13 cellular contexts compared by ENCODE assay signal in the genomic region with DNA sequence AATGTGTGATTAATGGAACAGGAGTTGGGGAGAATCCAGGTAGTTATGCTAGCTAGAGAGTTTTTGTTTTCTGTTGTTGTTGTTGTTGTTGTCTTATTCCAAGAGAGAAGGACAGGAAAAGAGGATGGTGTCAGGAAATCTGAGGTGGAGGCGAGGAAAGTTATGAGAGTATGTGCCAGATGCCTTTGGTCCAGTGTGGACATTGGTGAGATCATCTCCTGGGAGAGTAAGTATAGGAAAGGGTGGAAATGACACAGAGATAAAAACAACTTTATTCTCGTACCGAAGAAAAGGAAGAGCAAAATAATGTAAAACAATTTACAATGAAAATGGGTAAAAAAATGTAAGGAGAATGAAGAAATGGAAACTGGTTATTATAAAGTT.
DNase-seq lines count a peak whose midpoint lies in the region; FAIRE-seq and TF ChIP-seq lines count a peak whose summit lies in the region.
"Had no signal": no experiment of that assay in that cellular context is flagged by ENCODE, and none has a peak within 500 bp of the region (broad histone marks: within the 10 kb centered on the region; RNA-seq: fewer than 3 reads in every experiment).

No MANE protein-coding gene starts in this region.

- TF ChIP-seq CTCF in astrocyte (IDR thresholded peaks at IDR 0.05; ENCODE audit: insufficient read depth, low read depth, low read length): no peak
- no peak for TF ChIP-seq CTCF in foreskin fibroblast (IDR thresholded peaks at IDR 0.05; ENCODE audit: low read depth, low read length)
- TF ChIP-seq CTCF in smooth muscle cell (IDR thresholded peaks at IDR 0.05; ENCODE audit: borderline replicate concordance, insufficient read depth, poor library complexity, severe bottlenecking): no peak

- H3K27me3 ChIP-seq in astrocyte (ENCODE audit: insufficient read depth, low read length) (no peaks in the 10 kb centered on the region), smooth muscle cell (ENCODE audit: low read depth) (no peaks in the 10 kb centered on the region)

- H3K9ac ChIP-seq in astrocyte (ENCODE audit: low read length) (peak overlapping the region; percentile 83), smooth muscle cell (ENCODE audit: low read depth) (peak overlapping the region; percentile 77)

- H3K27ac Mint-ChIP-seq in astrocyte (ENCODE audit: unreplicated experiment): peak overlapping the region; percentile 95

- peak overlapping the region; percentile 4 for H2AFZ ChIP-seq in astrocyte (ENCODE audit: low read depth, low read length)
- no peak overlapping the region for H2AFZ ChIP-seq in smooth muscle cell (ENCODE audit: low read depth)

- H3K4me2 ChIP-seq in astrocyte (ENCODE audit: low read length) (peak overlapping the region; percentile 83), smooth muscle cell (peak overlapping the region; percentile 58)

- H3K27ac ChIP-seq in astrocyte (ENCODE audit: low read depth, low read length) (peak overlapping the region; percentile 98), smooth muscle cell (ENCODE audit: low read depth) (peak overlapping the region; percentile 93)
- H3K27ac ChIP-seq: lower lobe of right lung, thoracic aorta had no signal

- no peaks in the 10 kb centered on the region for H4K20me1 ChIP-seq in astrocyte (ENCODE audit: insufficient read depth, low read length)
- no peaks in the 10 kb centered on the region for H4K20me1 ChIP-seq in smooth muscle cell (ENCODE audit: low read depth)

- H3K4me3 ChIP-seq in astrocyte (ENCODE audit: insufficient read depth, low read depth, low read length) (peak overlapping the region; percentile 34), foreskin fibroblast (ENCODE audit: low read depth in 1 of 2, low read length in 2 of 2) (no peak overlapping the region), smooth muscle cell (no peak overlapping the region)
- H3K4me3 ChIP-seq: lower lobe of right lung, thoracic aorta had no signal

- peaks cover 46% of the 10 kb centered on the region for H3K4me1 ChIP-seq in astrocyte (ENCODE audit: insufficient read depth, low read length)
- peaks cover 21% of the 10 kb centered on the region for H3K4me1 ChIP-seq in smooth muscle cell (ENCODE audit: low read depth)
- H3K4me1 ChIP-seq: lower lobe of right lung had no signal

- no peaks in the 10 kb centered on the region for H3K9me3 Mint-ChIP-seq in astrocyte (ENCODE audit: unreplicated experiment)

- H3K79me2 ChIP-seq in astrocyte (ENCODE audit: insufficient read depth, low read length) (no peaks in the 10 kb centered on the region), smooth muscle cell (ENCODE audit: low read depth) (no peaks in the 10 kb centered on the region)

- 17% methylated on average over 3 of the region's 3 CpGs for WGBS in smooth muscle cell (ENCODE audit: low lambda C conversion rate)

- no peak overlapping the region for H3K4me3 Mint-ChIP-seq in astrocyte (ENCODE audit: unreplicated experiment)

- peaks cover 21% of the 10 kb centered on the region for H3F3A ChIP-seq in smooth muscle cell (ENCODE audit: low read depth)

- no peaks in the 10 kb centered on the region for H3K27me3 Mint-ChIP-seq in astrocyte (ENCODE audit: low read depth, unreplicated experiment)

- FAIRE-seq in astrocyte (lab: Jason Lieb, UNC): peak; percentile 81

- H3K36me3 ChIP-seq in astrocyte (ENCODE audit: insufficient read depth, low read length): no peaks in the 10 kb centered on the region
- no peaks in the 10 kb centered on the region for H3K36me3 ChIP-seq in smooth muscle cell (ENCODE audit: low read depth)
- H3K36me3 ChIP-seq: lower lobe of right lung, thoracic aorta had no signal

- H3K36me3 Mint-ChIP-seq in astrocyte (ENCODE audit: low read depth, unreplicated experiment): no peaks in the 10 kb centered on the region

- H3K9me3 ChIP-seq in astrocyte (ENCODE audit: insufficient read depth, low read depth, low read length): no peaks in the 10 kb centered on the region
- H3K9me3 ChIP-seq in smooth muscle cell (replicated peaks; ENCODE audit: low read depth): no peaks in the 10 kb centered on the region
- H3K9me3 ChIP-seq: lower lobe of right lung, thoracic aorta had no signal

- peak; percentile 79 for DNase-seq in HCEC 1CT
- DNase-seq in astrocyte (ENCODE audit: low read depth): peak; percentile 74
- peak; percentile 68 to 78 for DNase-seq in foreskin fibroblast
- DNase-seq in smooth muscle cell (lab: John Stamatoyannopoulos, UW; ENCODE audit: unreplicated experiment): no peak
- no peak for DNase-seq in NOMO-1 treated with DMSO at 0.1 percent for 48 hours (lab: John Stamatoyannopoulos, UW; ENCODE audit: unreplicated experiment)
- no peak for DNase-seq in NCI-H2081 treated with DMSO at 0.1 percent for 48 hours (lab: John Stamatoyannopoulos, UW)
- DNase-seq in amygdala (lab: John Stamatoyannopoulos, UW): no peak
- DNase-seq: activated CD4-positive, CD25-positive, alpha-beta regulatory T cell; COR-L47; lower lobe of right lung; NCI-H2081; nucleus accumbens had no signal

- H3K4me1 Mint-ChIP-seq in astrocyte (ENCODE audit: low read depth, unreplicated experiment): peaks cover 54% of the 10 kb centered on the region

Comparison
In these comparisons a context has a peak if more than half of its experiments do, and no peak if none do; other contexts are left out.
1. DNase-seq: peak in HCEC 1CT (single experiment), astrocyte (single experiment) and foreskin fibroblast (2 of 2); none in smooth muscle cell (single experiment), NOMO-1 treated with DMSO at 0.1 percent for 48 hours (single experiment), NCI-H2081 treated with DMSO at 0.1 percent for 48 hours (single experiment) and amygdala (0 of 56).